ENCODE assay signal across 15 cellular contexts in genomic region chr18:8257851-8258434, GRCh38.
"Had no signal": no experiment of that assay in that cellular context is flagged by ENCODE, and none has a peak within 500 bp of the region (broad histone marks: within the 10 kb centered on the region; RNA-seq: fewer than 3 reads in every experiment).

No MANE protein-coding gene starts in this region.

- H3K9me3 ChIP-seq: breast epithelium, gastroesophageal sphincter, pancreas, stomach, thoracic aorta, uterus had no signal

- H3K4me2 ChIP-seq: hepatocyte had no signal

- H3K36me3 Mint-ChIP-seq: activated CD4-positive, alpha-beta memory T cell treated with anti-CD3 and anti-CD28 coated beads for 36 hours had no signal

- H3K27me3 ChIP-seq: breast epithelium, gastroesophageal sphincter, hepatocyte, pancreas, stomach, uterus had no signal

- DNase-seq: activated CD4-positive, alpha-beta memory T cell treated with anti-CD3 and anti-CD28 coated beads for 36 hours; activated gamma-delta T cell treated with Interleukin-2 at 50 U/mL for 16 hours; activated T-cell treated with anti-CD3 and anti-CD28 coated beads, Interleukin-2, amount 50 U/mL, for 48 hours; aorta; kidney glomerular epithelial cell; pancreas; stimulated activated CD4-positive, alpha-beta T cell treated with anti-CD3 and anti-CD28 coated beads, Interleukin-4, amount 100 ng/mL, for 1 hour; stimulated activated CD8-positive, alpha-beta memory T cell treated with anti-CD3 and anti-CD28 coated beads, Interleukin-4, amount 100 ng/mL, for 48 hours; stomach; uterus had no signal

- H3K4me1 Mint-ChIP-seq: mesothelial cell of epicardium had no signal

- H3K4me3 ChIP-seq: breast epithelium, gastroesophageal sphincter, hepatocyte, pancreas, stomach, thoracic aorta, uterus had no signal

- ATAC-seq: gastroesophageal sphincter, pancreas had no signal

- H2AFZ ChIP-seq: hepatocyte had no signal

- H3K4me3 Mint-ChIP-seq: activated CD4-positive, alpha-beta memory T cell treated with anti-CD3 and anti-CD28 coated beads for 36 hours; mesothelial cell of epicardium had no signal

- H3K79me2 ChIP-seq: hepatocyte had no signal

- H3K27ac ChIP-seq: breast epithelium, gastroesophageal sphincter, hepatocyte, pancreas, stomach, thoracic aorta, uterus had no signal

- H3K27ac Mint-ChIP-seq: activated CD4-positive, alpha-beta memory T cell treated with anti-CD3 and anti-CD28 coated beads for 36 hours; mesothelial cell of epicardium had no signal

- H3K36me3 ChIP-seq: breast epithelium, pancreas, thoracic aorta, uterus had no signal

- H3K4me1 ChIP-seq: breast epithelium, gastroesophageal sphincter, pancreas, stomach, uterus had no signal

- H3K9me3 Mint-ChIP-seq: activated CD4-positive, alpha-beta memory T cell treated with anti-CD3 and anti-CD28 coated beads for 36 hours; mesothelial cell of epicardium had no signal

- H3K27me3 Mint-ChIP-seq: activated CD4-positive, alpha-beta memory T cell treated with anti-CD3 and anti-CD28 coated beads for 36 hours had no signal
